Comparison of ENCODE assay signal across 1 cellular context in genomic region chr2:235924675-235925063, GRCh38.
TF ChIP-seq lines count a peak whose summit lies in the region.

No MANE protein-coding gene starts in this region.

TF ChIP-seq in HepG2, 621 proteins besides CTCF, POLR2A, EP300 and RAD21 (continued from another document and continues in another):
- no peak for TF ChIP-seq ZNF441 (CRISPR knock-in tag; IDR thresholded peaks at IDR 0.05; ENCODE audit: borderline replicate concordance)
- TF ChIP-seq PAWR (CRISPR knock-in tag; IDR thresholded peaks at IDR 0.05; ENCODE audit: borderline replicate concordance), result no peak
- no peak for TF ChIP-seq SALL2 (CRISPR knock-in tag; IDR thresholded peaks at IDR 0.05)
- no peak for TF ChIP-seq TEAD2 (CRISPR knock-in tag; IDR thresholded peaks at IDR 0.05)
- no peak for TF ChIP-seq TAF15 (IDR thresholded peaks at IDR 0.05; ENCODE audit: low read depth, low read length, poor library complexity, severe bottlenecking)
- TF ChIP-seq SOX13 (IDR thresholded peaks at IDR 0.05), result no peak
- TF ChIP-seq SOX13 (CRISPR knock-in tag; conservative IDR thresholded peaks at IDR 0.05 in 1 of 2, IDR thresholded peaks at IDR 0.05 in 1 of 2), result no peak; a peak in 2 of 4 replicates
- no peak for TF ChIP-seq TSC22D2 (CRISPR knock-in tag; IDR thresholded peaks at IDR 0.05; ENCODE audit: borderline replicate concordance)
- no peak for TF ChIP-seq ZBTB40 (IDR thresholded peaks at IDR 0.05)
- TF ChIP-seq ZBTB40 (CRISPR knock-in tag; IDR thresholded peaks at IDR 0.05), result no peak
- no peak for TF ChIP-seq CREBL2 (CRISPR knock-in tag; IDR thresholded peaks at IDR 0.05; ENCODE audit: borderline replicate concordance)
- TF ChIP-seq CC2D1A (CRISPR knock-in tag; IDR thresholded peaks at IDR 0.05), result no peak
- TF ChIP-seq PLRG1 (conservative IDR thresholded peaks at IDR 0.05), result no peak
- no peak for TF ChIP-seq FOXO4 (CRISPR knock-in tag; conservative IDR thresholded peaks at IDR 0.05)
- TF ChIP-seq ZNF24 (IDR thresholded peaks at IDR 0.05), result no peak
- no peak for TF ChIP-seq GMEB2 (CRISPR knock-in tag; IDR thresholded peaks at IDR 0.05; ENCODE audit: low read depth)
- TF ChIP-seq PAF1 (CRISPR knock-in tag; IDR thresholded peaks at IDR 0.05), result no peak
- no peak for TF ChIP-seq ZNF383 (CRISPR knock-in tag; IDR thresholded peaks at IDR 0.05; ENCODE audit: borderline replicate concordance)
- TF ChIP-seq MAFG (CRISPR knock-in tag; IDR thresholded peaks at IDR 0.05), result no peak
- TF ChIP-seq POLR2G (IDR thresholded peaks at IDR 0.05; ENCODE audit: low read depth, low read length), result no peak
- no peak for TF ChIP-seq ZNF784 (CRISPR knock-in tag; IDR thresholded peaks at IDR 0.05; ENCODE audit: borderline replicate concordance)
- no peak for TF ChIP-seq REST (IDR thresholded peaks at IDR 0.05; ENCODE audit: borderline replicate concordance in 1 of 2, low read depth in 1 of 2, low read length in 2 of 2)
- TF ChIP-seq ZBTB7A (CRISPR knock-in tag; IDR thresholded peaks at IDR 0.05), result no peak
- TF ChIP-seq MYC (CRISPR knock-in tag; IDR thresholded peaks at IDR 0.05; ENCODE audit: borderline replicate concordance), result 0 out of 2 replicates have a peak, but pooled peaks have one; percentile 15
- no peak for TF ChIP-seq ELK4 (CRISPR knock-in tag; IDR thresholded peaks at IDR 0.05; ENCODE audit: borderline replicate concordance)
- TF ChIP-seq IRX3 (CRISPR knock-in tag; IDR thresholded peaks at IDR 0.05; ENCODE audit: borderline replicate concordance, low read depth), result no peak
- no peak for TF ChIP-seq NBN (conservative IDR thresholded peaks at IDR 0.05)
- TF ChIP-seq ZNF775 (CRISPR knock-in tag; IDR thresholded peaks at IDR 0.05; ENCODE audit: borderline replicate concordance), result no peak
- TF ChIP-seq MTF2 (CRISPR knock-in tag; IDR thresholded peaks at IDR 0.05; ENCODE audit: borderline replicate concordance), result no peak
- no peak for TF ChIP-seq ATM (IDR thresholded peaks at IDR 0.05; ENCODE audit: borderline replicate concordance)
- no peak for TF ChIP-seq SSRP1 (CRISPR knock-in tag; IDR thresholded peaks at IDR 0.05)
- TF ChIP-seq TRIM24 (CRISPR knock-in tag; IDR thresholded peaks at IDR 0.05), result no peak
- TF ChIP-seq SNAPC2 (CRISPR knock-in tag; IDR thresholded peaks at IDR 0.05), result no peak
- TF ChIP-seq ZNF329 (CRISPR knock-in tag; IDR thresholded peaks at IDR 0.05; ENCODE audit: low read depth), result no peak
- no peak for TF ChIP-seq ZBTB8A (CRISPR knock-in tag; IDR thresholded peaks at IDR 0.05; ENCODE audit: borderline replicate concordance, low read depth)
- TF ChIP-seq SNAPC5 (CRISPR knock-in tag; IDR thresholded peaks at IDR 0.05; ENCODE audit: borderline replicate concordance), result no peak
- no peak for TF ChIP-seq SPEN (CRISPR knock-in tag; IDR thresholded peaks at IDR 0.05; ENCODE audit: low read depth)
- no peak for TF ChIP-seq REXO4 (CRISPR knock-in tag; IDR thresholded peaks at IDR 0.05; ENCODE audit: borderline replicate concordance)
- no peak for TF ChIP-seq CCDC6 (CRISPR knock-in tag; IDR thresholded peaks at IDR 0.05)
- no peak for TF ChIP-seq ZNF547 (CRISPR knock-in tag; IDR thresholded peaks at IDR 0.05)
- TF ChIP-seq ASH2L (IDR thresholded peaks at IDR 0.05; ENCODE audit: insufficient read length, low read depth, low read length), result peak; percentile 13
- TF ChIP-seq ELF4 (CRISPR knock-in tag; IDR thresholded peaks at IDR 0.05; ENCODE audit: borderline replicate concordance), result no peak
- peak; percentile 85 for TF ChIP-seq SKI (IDR thresholded peaks at IDR 0.05; ENCODE audit: partially characterized antibody)
- TF ChIP-seq DBP (CRISPR knock-in tag; IDR thresholded peaks at IDR 0.05; ENCODE audit: not compliant biosample characterization), result no peak
- TF ChIP-seq ZNF773 (CRISPR knock-in tag; IDR thresholded peaks at IDR 0.05; ENCODE audit: borderline replicate concordance), result no peak
- no peak for TF ChIP-seq JARID2 (CRISPR knock-in tag; IDR thresholded peaks at IDR 0.05; ENCODE audit: insufficient replicate concordance)
- TF ChIP-seq ZNF101 (CRISPR knock-in tag; IDR thresholded peaks at IDR 0.05; ENCODE audit: borderline replicate concordance, low read depth), result no peak
- TF ChIP-seq ZNF44 (CRISPR knock-in tag; IDR thresholded peaks at IDR 0.05), result no peak
- TF ChIP-seq MATR3 (CRISPR knock-in tag; IDR thresholded peaks at IDR 0.05), result no peak
- TF ChIP-seq ZNF747 (CRISPR knock-in tag; IDR thresholded peaks at IDR 0.05; ENCODE audit: borderline replicate concordance), result 0 out of 2 replicates have a peak, but pooled peaks have one; percentile 32
